Comparison of ENCODE assay signal across 1 cellular context in genomic region chr11:45089845-45090499, GRCh38.
TF ChIP-seq lines count a peak whose summit lies in the region.

No MANE protein-coding gene starts in this region.

TF ChIP-seq in GM23338, 12 proteins besides CTCF, POLR2A, EP300 and RAD21 (continued from another document):
- TF ChIP-seq ZNF462 (CRISPR knock-in tag; IDR thresholded peaks at IDR 0.05) (no peak), NANOG (IDR thresholded peaks at IDR 0.05; ENCODE audit: borderline replicate concordance) (no peak)
TF ChIP-seq in GM23338: peak in this region for 0.
